8 cellular contexts compared by ENCODE assay signal in the genomic region with DNA sequence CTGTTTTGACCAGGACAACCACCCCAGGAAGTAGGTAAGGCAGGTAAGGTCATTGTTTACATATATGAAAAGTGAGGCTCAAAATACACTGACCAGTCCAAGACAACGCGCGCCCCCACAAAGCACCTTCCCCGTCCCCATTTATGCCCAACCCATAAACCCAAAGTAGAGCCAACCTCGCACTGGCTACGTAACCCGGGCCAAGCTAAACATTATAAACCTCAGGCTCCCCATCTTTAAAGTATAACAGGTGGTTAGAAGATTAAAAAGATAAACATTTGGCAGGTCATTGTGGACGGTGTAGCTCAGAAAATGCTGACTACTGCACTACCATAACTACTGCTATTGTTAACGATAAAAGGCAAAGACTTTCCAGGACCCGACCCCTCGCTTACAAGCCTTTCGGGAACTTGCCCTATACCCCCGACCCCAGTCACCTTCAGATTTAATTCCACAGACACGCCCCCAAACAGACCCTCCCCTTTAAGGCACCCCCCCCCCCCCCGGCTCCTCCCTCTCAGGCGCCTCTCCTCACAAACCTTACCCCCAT. TPM values are rescaled to one million over a fixed set of nuclear protein-coding genes. Genes with fewer than 3 reads are reported as not detected.
DNase-seq lines count a peak whose midpoint lies in the region; ATAC-seq and TF ChIP-seq lines count a peak whose summit lies in the region.

No MANE protein-coding gene starts in this region.

- no peaks in the 10 kb centered on the region for H3K36me3 ChIP-seq in ovary

- DNase-seq in A172 (ENCODE audit: low spot score) (peak; percentile 33), fibroblast of the aortic adventitia (ENCODE audit: low read depth) (peak; percentile 17), ovary (peak in 2 of 5 donors; percentile 47 to 49), superior temporal gyrus (ENCODE audit: extremely low spot score) (no peak)
- no peak for DNase-seq in T-helper 2 cell treated with Interferon-gamma antibody and Interleukin-4, amounts not matched to agents 5 μg/mL and 100 μg/mL, for 36 hours (ENCODE audit: low spot score)

- 2 to 6% (median 6%) methylated on average over 15 to 16 of the region's 16 CpGs for WGBS in ovary, 3 donors

- TF ChIP-seq EP300 in ovary (IDR thresholded peaks at IDR 0.05) = no peak

- ATAC-seq in GM19395 (IDR thresholded peaks at IDR 0.05; ENCODE audit: unreplicated experiment) (peak; percentile 32), GM21515 (IDR thresholded peaks at IDR 0.05; ENCODE audit: unreplicated experiment) (no peak), HG03045 (IDR thresholded peaks at IDR 0.05; ENCODE audit: unreplicated experiment) (no peak)

- peak overlapping the region; percentile 92 for H3K4me3 Mint-ChIP-seq in T-helper 2 cell treated with Interferon-gamma antibody and Interleukin-4, amounts not matched to agents 5 μg/mL and 100 μg/mL, for 36 hours

- H3K27me3 ChIP-seq in ovary = no peaks in the 10 kb centered on the region

- TF ChIP-seq POLR2A in ovary (IDR thresholded peaks at IDR 0.05) = no peak

- no peaks in the 10 kb centered on the region for H3K4me1 ChIP-seq in ovary (ENCODE audit: insufficient read depth)

- no peaks in the 10 kb centered on the region for H3K9me3 Mint-ChIP-seq in T-helper 2 cell treated with Interferon-gamma antibody and Interleukin-4, amounts not matched to agents 5 μg/mL and 100 μg/mL, for 36 hours

- H3K27me3 Mint-ChIP-seq in T-helper 2 cell treated with Interferon-gamma antibody and Interleukin-4, amounts not matched to agents 5 μg/mL and 100 μg/mL, for 36 hours (ENCODE audit: low read depth) = no peaks in the 10 kb centered on the region

- H3K36me3 Mint-ChIP-seq in T-helper 2 cell treated with Interferon-gamma antibody and Interleukin-4, amounts not matched to agents 5 μg/mL and 100 μg/mL, for 36 hours (ENCODE audit: low read depth) = peaks cover 20% of the 10 kb centered on the region

- peak overlapping the region; percentile 32 to 89 for H3K27ac ChIP-seq in ovary

- H3K9me3 ChIP-seq in ovary = no peaks in the 10 kb centered on the region

- H3K4me3 ChIP-seq in fibroblast of the aortic adventitia (ENCODE audit: low read depth, low read length) = peak overlapping the region; percentile 80
- H3K4me3 ChIP-seq in ovary = peak overlapping the region; percentile 63

- peaks cover 48% of the 10 kb centered on the region for H3K4me1 Mint-ChIP-seq in T-helper 2 cell treated with Interferon-gamma antibody and Interleukin-4, amounts not matched to agents 5 μg/mL and 100 μg/mL, for 36 hours (ENCODE audit: low read depth)

- TF ChIP-seq CTCF in fibroblast of the aortic adventitia (IDR thresholded peaks at IDR 0.05; ENCODE audit: insufficient read depth, low read length) (no peak), ovary (IDR thresholded peaks at IDR 0.05) (no peak)

- peak overlapping the region; percentile 90 for H3K27ac Mint-ChIP-seq in T-helper 2 cell treated with Interferon-gamma antibody and Interleukin-4, amounts not matched to agents 5 μg/mL and 100 μg/mL, for 36 hours

- intact Hi-C loops in ovary (cut with DNase I) = loop anchor here in 2 of 4 donors (2.0 to 5.0 kb wide), 2 partner anchors 38 to 41 kb away; no protein-coding TSS in a partner anchor

RNA-seq across cellular contexts. Expression of gene NUMA1, which starts 0.5 kb away (rescaled TPM):
- 113 and 161 TPM in 2 replicates for total RNA-seq in A172 (2014; rRNA removed; shearing (Covaris generic))
- total RNA-seq in fibroblast of the aortic adventitia (ENCODE audit: low replicate concordance) = 134 and 196 TPM in 2 replicates
- total RNA-seq in ovary = 100 to 1,000 TPM; 190 to 270 (median 252) TPM
- 100 to 1,000 TPM; 156 to 235 TPM for polyA plus RNA-seq in ovary

RNA-seq across cellular contexts. Expression of gene LRRC51, which starts 0.8 kb away (rescaled TPM):
- 10.9 and 20.3 TPM in 2 replicates for total RNA-seq in A172 (2014; rRNA removed; shearing (Covaris generic))
- 0.98 and 8.9 TPM in 2 replicates for total RNA-seq in fibroblast of the aortic adventitia (ENCODE audit: low replicate concordance)
- total RNA-seq in ovary = 10 to 100 TPM in 3 of 7 donors, 1 to 10 TPM in 4; 7.2 to 21.0 (median 9.5) TPM
- 10 to 100 TPM in 1 of 2 donors, 1 to 10 TPM in 1; 9.6 to 20.9 TPM for polyA plus RNA-seq in ovary

RNA-seq across cellular contexts. Expression of gene LAMTOR1, which starts 23.2 kb away (rescaled TPM):
- 147 and 168 TPM in 2 replicates for total RNA-seq in A172 (2014; rRNA removed; shearing (Covaris generic))
- total RNA-seq in fibroblast of the aortic adventitia (ENCODE audit: low replicate concordance) (99.0 and 220 TPM in 2 replicates), ovary (10 to 100 TPM; 64.0 to 99.7 (median 71.0) TPM)
- polyA plus RNA-seq in ovary = 100 to 1,000 TPM; 110 to 118 TPM

RNA-seq across cellular contexts. Expression of gene TOMT, which starts 25.9 kb away (rescaled TPM):
- not detected in 2 replicates for total RNA-seq in A172 (2014; rRNA removed; shearing (Covaris generic))
- total RNA-seq in fibroblast of the aortic adventitia (ENCODE audit: low replicate concordance) = not detected in 2 replicates
- total RNA-seq in ovary = not detected
- polyA plus RNA-seq in ovary = not detected

RNA-seq across cellular contexts. Expression of gene ANAPC15, which starts 32.6 kb away (rescaled TPM):
- 81.5 and 94.6 TPM in 2 replicates for total RNA-seq in A172 (2014; rRNA removed; shearing (Covaris generic))
- 24.5 and 49.5 TPM in 2 replicates for total RNA-seq in fibroblast of the aortic adventitia (ENCODE audit: low replicate concordance)
- 10 to 100 TPM; 11.1 to 28.4 (median 20.8) TPM for total RNA-seq in ovary
- polyA plus RNA-seq in ovary = 10 to 100 TPM; 30.5 to 44.4 TPM

Comparison
In these comparisons a context has a peak if more than half of its experiments do, and no peak if none do; other contexts are left out.
1. DNase-seq: peak in A172 (single experiment) and fibroblast of the aortic adventitia (single experiment); none in T-helper 2 cell treated with Interferon-gamma antibody and Interleukin-4, amounts not matched to agents 5 μg/mL and 100 μg/mL, for 36 hours (single experiment) and superior temporal gyrus (single experiment).